ENCODE assay signal across 6 cellular contexts in the genomic region with DNA sequence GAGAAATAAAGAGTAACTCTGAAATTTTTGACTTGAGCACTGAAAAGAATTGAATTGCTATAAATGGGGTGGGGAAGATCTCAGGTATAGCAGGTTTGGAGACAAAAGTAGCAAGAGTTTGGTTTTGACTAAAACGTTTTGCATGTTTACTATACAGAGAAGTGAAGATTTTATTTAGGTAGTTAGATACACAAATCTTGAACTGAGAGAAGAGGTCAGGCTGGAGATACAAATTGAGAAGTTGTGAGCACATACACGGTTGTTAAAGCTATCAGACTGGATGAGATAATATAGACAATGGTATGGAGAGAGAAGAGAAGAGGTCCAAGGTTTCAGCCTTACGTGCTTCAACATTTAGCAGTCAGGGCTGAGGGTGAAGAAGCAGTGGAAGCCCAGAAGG.
"Had no signal": no experiment of that assay in that cellular context is flagged by ENCODE, and none has a peak within 500 bp of the region (broad histone marks: within the 10 kb centered on the region; RNA-seq: fewer than 3 reads in every experiment).

No MANE protein-coding gene starts in this region.

- H3K27ac Mint-ChIP-seq: IgD-negative memory B cell had no signal

- ATAC-seq: HepG2, K562 had no signal

- DNase-seq: IMR-90, KBM-7, KG1 had no signal

- H3K4me3 Mint-ChIP-seq: IgD-negative memory B cell had no signal
